ENCODE assay signal across 1 cellular context in genomic region chr3:42545284-42545900, GRCh38.
TF ChIP-seq lines count a peak whose summit lies in the region.

No MANE protein-coding gene starts in this region.

TF ChIP-seq in A549, 52 proteins besides CTCF, POLR2A, EP300 and RAD21 (continued from another document):
- TF ChIP-seq HMGXB4 (CRISPR knock-in tag; IDR thresholded peaks at IDR 0.05; ENCODE audit: borderline replicate concordance) (no peak), HOXB5 (CRISPR knock-in tag; IDR thresholded peaks at IDR 0.05) (no peak), TP53 (CRISPR knock-in tag; IDR thresholded peaks at IDR 0.05) (no peak), CHD2 (IDR thresholded peaks at IDR 0.05; ENCODE audit: low read length, partially characterized antibody) (no peak), KDM1A (IDR thresholded peaks at IDR 0.05; ENCODE audit: low read depth) (no peak), RARB (CRISPR knock-in tag; IDR thresholded peaks at IDR 0.05) (no peak), JUN (IDR thresholded peaks at IDR 0.05) (no peak), ZNF302 (CRISPR knock-in tag; IDR thresholded peaks at IDR 0.05) (no peak), TFCP2L1 (CRISPR knock-in tag; IDR thresholded peaks at IDR 0.05) (no peak), BHLHE40 (IDR thresholded peaks at IDR 0.05; ENCODE audit: low read depth, low read length) (no peak), CEBPB (IDR thresholded peaks at IDR 0.05) (no peak), ELK1 (IDR thresholded peaks at IDR 0.05; ENCODE audit: low read depth, low read length) (no peak), ZFP36 (IDR thresholded peaks at IDR 0.05; ENCODE audit: borderline replicate concordance, partially characterized antibody) (no peak), ZC3H11A (IDR thresholded peaks at IDR 0.05) (no peak), FOXS1 (CRISPR knock-in tag; IDR thresholded peaks at IDR 0.05) (no peak)
